8 cellular contexts compared by ENCODE assay signal in the genomic region with DNA sequence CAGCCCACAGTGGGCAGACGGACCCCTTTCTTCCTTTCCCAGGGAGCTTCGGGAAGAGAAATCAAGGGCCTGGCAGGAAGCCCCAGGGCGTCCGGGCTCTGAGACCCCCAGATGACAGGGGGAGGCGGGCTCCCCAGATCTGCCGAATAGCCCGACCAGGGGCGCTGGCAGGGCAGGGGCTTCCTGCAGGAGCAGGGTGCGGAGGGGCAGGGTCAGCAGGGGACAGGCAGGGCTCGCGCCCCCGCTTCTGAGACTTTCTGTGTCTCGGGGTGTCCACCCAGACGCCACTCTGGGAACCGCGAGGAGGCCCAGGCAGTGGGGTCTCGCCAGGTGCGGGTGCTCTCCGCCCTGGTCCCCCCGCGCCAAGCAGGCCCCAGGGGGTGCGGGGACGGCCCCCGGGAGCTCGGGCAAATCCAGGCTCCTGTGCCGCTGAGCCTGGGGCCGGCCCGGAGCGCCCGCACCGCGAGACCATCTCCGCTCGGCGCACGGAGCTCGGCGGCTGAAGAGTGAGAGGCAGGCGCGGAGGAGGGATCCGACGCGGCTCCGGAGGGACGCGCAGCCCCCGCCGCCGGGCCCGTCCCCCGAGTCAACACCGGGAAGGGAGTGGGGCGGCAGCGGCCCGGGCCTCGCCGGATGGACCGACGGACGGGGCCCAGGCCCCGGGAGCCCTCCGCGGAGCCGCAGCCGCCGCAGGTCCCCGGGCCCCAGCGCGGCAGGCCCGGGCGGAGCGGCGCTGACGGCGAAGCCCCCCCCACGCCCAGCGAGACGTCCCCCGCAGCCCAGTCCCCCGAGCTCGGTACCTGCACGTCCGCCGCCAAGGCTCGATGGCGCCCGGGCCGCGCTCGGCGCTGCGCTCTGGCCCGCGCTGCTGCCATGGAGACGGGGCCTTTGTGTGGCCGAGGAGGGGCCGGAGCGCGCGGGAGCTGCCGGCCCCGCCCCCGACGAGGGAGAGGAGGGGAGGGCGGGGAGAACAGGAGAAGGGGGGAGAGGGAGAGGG. TPM values are rescaled to one million over a fixed set of nuclear protein-coding genes. Genes with fewer than 3 reads are reported as not detected.
DNase-seq lines count a peak whose midpoint lies in the region; ATAC-seq and TF ChIP-seq lines count a peak whose summit lies in the region.

A gene with protein sequence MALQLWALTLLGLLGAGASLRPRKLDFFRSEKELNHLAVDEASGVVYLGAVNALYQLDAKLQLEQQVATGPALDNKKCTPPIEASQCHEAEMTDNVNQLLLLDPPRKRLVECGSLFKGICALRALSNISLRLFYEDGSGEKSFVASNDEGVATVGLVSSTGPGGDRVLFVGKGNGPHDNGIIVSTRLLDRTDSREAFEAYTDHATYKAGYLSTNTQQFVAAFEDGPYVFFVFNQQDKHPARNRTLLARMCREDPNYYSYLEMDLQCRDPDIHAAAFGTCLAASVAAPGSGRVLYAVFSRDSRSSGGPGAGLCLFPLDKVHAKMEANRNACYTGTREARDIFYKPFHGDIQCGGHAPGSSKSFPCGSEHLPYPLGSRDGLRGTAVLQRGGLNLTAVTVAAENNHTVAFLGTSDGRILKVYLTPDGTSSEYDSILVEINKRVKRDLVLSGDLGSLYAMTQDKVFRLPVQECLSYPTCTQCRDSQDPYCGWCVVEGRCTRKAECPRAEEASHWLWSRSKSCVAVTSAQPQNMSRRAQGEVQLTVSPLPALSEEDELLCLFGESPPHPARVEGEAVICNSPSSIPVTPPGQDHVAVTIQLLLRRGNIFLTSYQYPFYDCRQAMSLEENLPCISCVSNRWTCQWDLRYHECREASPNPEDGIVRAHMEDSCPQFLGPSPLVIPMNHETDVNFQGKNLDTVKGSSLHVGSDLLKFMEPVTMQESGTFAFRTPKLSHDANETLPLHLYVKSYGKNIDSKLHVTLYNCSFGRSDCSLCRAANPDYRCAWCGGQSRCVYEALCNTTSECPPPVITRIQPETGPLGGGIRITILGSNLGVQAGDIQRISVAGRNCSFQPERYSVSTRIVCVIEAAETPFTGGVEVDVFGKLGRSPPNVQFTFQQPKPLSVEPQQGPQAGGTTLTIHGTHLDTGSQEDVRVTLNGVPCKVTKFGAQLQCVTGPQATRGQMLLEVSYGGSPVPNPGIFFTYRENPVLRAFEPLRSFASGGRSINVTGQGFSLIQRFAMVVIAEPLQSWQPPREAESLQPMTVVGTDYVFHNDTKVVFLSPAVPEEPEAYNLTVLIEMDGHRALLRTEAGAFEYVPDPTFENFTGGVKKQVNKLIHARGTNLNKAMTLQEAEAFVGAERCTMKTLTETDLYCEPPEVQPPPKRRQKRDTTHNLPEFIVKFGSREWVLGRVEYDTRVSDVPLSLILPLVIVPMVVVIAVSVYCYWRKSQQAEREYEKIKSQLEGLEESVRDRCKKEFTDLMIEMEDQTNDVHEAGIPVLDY (N-terminal part only) (minus strand): TSS at position 894 of the 997 bp plus-strand sequence. CDS start 17,062 bp downstream, outside the sequence.

- peaks cover 4% of the 10 kb centered on the region; the same call in 1 of the 2 replicates for H3K27me3 ChIP-seq in HUES48 (ENCODE audit: control insufficient read depth, insufficient read depth, low read length)
- H3K27me3 ChIP-seq in OCI-LY1 (ENCODE audit: insufficient read depth, low read length): peaks cover 24% of the 10 kb centered on the region; the same call in 1 of the 2 replicates
- H3K27me3 ChIP-seq in osteoblast (ENCODE audit: insufficient read depth, low read length): no peaks in the 10 kb centered on the region

- H2AFZ ChIP-seq in OCI-LY1 (ENCODE audit: low read length) (no peak within 1 kb of the TSS), osteoblast (ENCODE audit: low read length) (no peak within 1 kb of the TSS)

- H4K20me1 ChIP-seq in OCI-LY1 (ENCODE audit: insufficient read depth, low read length) (no peaks in the 10 kb centered on the region), osteoblast (ENCODE audit: insufficient read depth, low read length) (peaks cover 33% of the 10 kb centered on the region)

- no peak within 1 kb of the TSS for H3K27ac ChIP-seq in HUES48 (ENCODE audit: low read depth, low read length)
- no peak within 1 kb of the TSS for H3K27ac ChIP-seq in OCI-LY1 (ENCODE audit: low read depth, low read length, poor library complexity, severe bottlenecking)
- peak within 1 kb of the TSS; percentile 96 for H3K27ac ChIP-seq in osteoblast (ENCODE audit: low read depth, low read length)

- no peaks in the 10 kb centered on the region for H3K9me3 ChIP-seq in HUES48 (ENCODE audit: control insufficient read depth, insufficient read depth, low read length)
- no peaks in the 10 kb centered on the region for H3K9me3 ChIP-seq in OCI-LY1 (ENCODE audit: low read length)
- no peaks in the 10 kb centered on the region for H3K9me3 ChIP-seq in osteoblast (ENCODE audit: low read depth, low read length)

- peak; percentile 44 to 84 (median 72) for DNase-seq in NCI-H1417 (lab: John Stamatoyannopoulos, UW)
- no peak for DNase-seq in NCI-H1417 treated with DMSO at 0.1 percent for 48 hours (lab: John Stamatoyannopoulos, UW)
- DNase-seq in amniotic epithelial cell (ENCODE audit: low read depth): peak; percentile 85
- DNase-seq in cardiac septum (ENCODE audit: low spot score): peak; percentile 88
- peak; percentile 97 for DNase-seq in osteoblast (ENCODE audit: insufficient read length, low spot score, missing footprints)

- no peaks in the 10 kb centered on the region for H3F3A ChIP-seq in OCI-LY1 (ENCODE audit: insufficient read depth, low read length)

- no peak for TF ChIP-seq CTCF in OCI-LY1 (IDR thresholded peaks at IDR 0.05; ENCODE audit: low read length)
- TF ChIP-seq CTCF in osteoblast (IDR thresholded peaks at IDR 0.05; ENCODE audit: extremely low read depth, low read depth, low read length): no peak

- H3K79me2 ChIP-seq in OCI-LY1 (ENCODE audit: insufficient read depth, low read length): no peaks in the 10 kb centered on the region
- H3K79me2 ChIP-seq in osteoblast (ENCODE audit: insufficient read depth, low read length): peaks cover 50% of the 10 kb centered on the region

- intact Hi-C loops in cardiac septum (cut with DNase I): loop anchor here (5.0 kb wide), 1 partner anchor 35 kb away; a partner anchor contains a TSS

- no peaks in the 10 kb centered on the region for H3K9me2 ChIP-seq in OCI-LY1 (ENCODE audit: low read depth, low read length)

- H3K4me1 ChIP-seq in HUES48 (ENCODE audit: control insufficient read depth, insufficient read depth, low read length): peaks cover 15% of the 10 kb centered on the region
- peaks cover 15% of the 10 kb centered on the region for H3K4me1 ChIP-seq in OCI-LY1 (ENCODE audit: insufficient read depth, low read length, severe bottlenecking)
- peaks cover 58% of the 10 kb centered on the region for H3K4me1 ChIP-seq in osteoblast (ENCODE audit: insufficient read depth, low read length)

- peak within 1 kb of the TSS; percentile 77 for H3K4me3 ChIP-seq in HUES48 (ENCODE audit: low read depth, low read length)
- peak within 1 kb of the TSS; percentile 47 for H3K4me3 ChIP-seq in OCI-LY1 (ENCODE audit: low read depth, low read length, poor library complexity, severe bottlenecking)
- H3K4me3 ChIP-seq in osteoblast (ENCODE audit: insufficient read depth, low read length): peak within 1 kb of the TSS; percentile 87

- no peak for ATAC-seq in GM19397 (IDR thresholded peaks at IDR 0.05; ENCODE audit: unreplicated experiment)

- H3K36me3 ChIP-seq in HUES48 (ENCODE audit: control insufficient read depth, insufficient read depth, low read length): no peaks in the 10 kb centered on the region
- no peaks in the 10 kb centered on the region for H3K36me3 ChIP-seq in OCI-LY1 (ENCODE audit: insufficient read depth, low read length)
- H3K36me3 ChIP-seq in osteoblast (ENCODE audit: insufficient read depth, low read length): no peaks in the 10 kb centered on the region

- H3K9ac ChIP-seq in HUES48 (ENCODE audit: low read depth, low read length) (0 out of 2 replicates have a peak within 1 kb of the TSS, but pooled peaks have one; percentile 24), OCI-LY1 (ENCODE audit: low read length) (no peak within 1 kb of the TSS; the same call in 1 of the 2 replicates)

- H3K4me2 ChIP-seq in OCI-LY1 (ENCODE audit: low read length) (peak within 1 kb of the TSS; percentile 58), osteoblast (ENCODE audit: insufficient read depth, low read length) (peak within 1 kb of the TSS; percentile 91)

RNA-seq across cellular contexts. Expression of the gene that starts here (rescaled TPM):
- total RNA-seq in cardiac septum (85.7 TPM), osteoblast (166 and 209 TPM in 2 replicates)
